In genomic region chr11:100574894-100575769, GRCh38 we compare ENCODE assay signal across 11 cellular contexts.
A peak's percentile ranks its signal among the peaks of the same experiment; 100 is the strongest.
DNase-seq lines count a peak whose midpoint lies in the region; ATAC-seq, FAIRE-seq and TF ChIP-seq lines count a peak whose summit lies in the region.
"Had no signal": no experiment of that assay in that cellular context is flagged by ENCODE, and none has a peak within 500 bp of the region (broad histone marks: within the 10 kb centered on the region; RNA-seq: fewer than 3 reads in every experiment).

No MANE protein-coding gene starts in this region.

- no peak overlapping the region for H2BK120ac ChIP-seq in mesenchymal stem cell (ENCODE audit: low read depth, low read length)

- H3K4me1 ChIP-seq in DOHH2 (ENCODE audit: control insufficient read depth, low read length): no peaks in the 10 kb centered on the region
- H3K4me1 ChIP-seq in mesenchymal stem cell (ENCODE audit: control insufficient read depth, insufficient read depth, low read depth, low read length): no peaks in the 10 kb centered on the region
- no peaks in the 10 kb centered on the region for H3K4me1 ChIP-seq in suprapubic skin

- H2BK15ac ChIP-seq in mesenchymal stem cell (ENCODE audit: low read depth, poor library complexity, severe bottlenecking): no peak overlapping the region

- H2AK5ac ChIP-seq in mesenchymal stem cell (ENCODE audit: low read length, severe bottlenecking): no peak overlapping the region

- no peaks in the 10 kb centered on the region for H4K20me1 ChIP-seq in DOHH2 (ENCODE audit: control insufficient read depth, insufficient read depth, low read depth, low read length)

- H3K4me3 ChIP-seq in DOHH2 (ENCODE audit: low read length) (no peak overlapping the region), bronchial epithelial cell (ENCODE audit: low read depth, low read length) (no peak overlapping the region), mesenchymal stem cell (ENCODE audit: insufficient read depth in 1 of 2, low read depth in 1 of 2, low read length in 2 of 2) (no peak overlapping the region), suprapubic skin (no peak overlapping the region)
- H3K4me3 ChIP-seq: thoracic aorta had no signal

- peaks cover 9% of the 10 kb centered on the region; the same call in 1 of the 2 replicates for H3K27me3 ChIP-seq in DOHH2 (ENCODE audit: control insufficient read depth, low read length)
- no peaks in the 10 kb centered on the region for H3K27me3 ChIP-seq in bronchial epithelial cell (ENCODE audit: control insufficient read depth, insufficient read depth, low read length)
- no peaks in the 10 kb centered on the region for H3K27me3 ChIP-seq in mesenchymal stem cell (ENCODE audit: control insufficient read depth in 1 of 2, insufficient read depth in 1 of 2, low read length in 2 of 2)
- H3K27me3 ChIP-seq in suprapubic skin: no peaks in the 10 kb centered on the region

- H3K4ac ChIP-seq in mesenchymal stem cell (ENCODE audit: low read depth in 1 of 2, low read length in 2 of 2): no peak overlapping the region

- H3K9me3 ChIP-seq in DOHH2 (ENCODE audit: control insufficient read depth, insufficient read depth, low read length) (no peaks in the 10 kb centered on the region), mesenchymal stem cell (ENCODE audit: control insufficient read depth, low read length) (no peaks in the 10 kb centered on the region), suprapubic skin (no peaks in the 10 kb centered on the region)
- H3K9me3 ChIP-seq: thoracic aorta had no signal

- no peaks in the 10 kb centered on the region for H3F3A ChIP-seq in DOHH2 (ENCODE audit: control insufficient read depth, insufficient read depth)

- DNase-seq in NCI-H146 treated with DMSO at 0.1 percent for 48 hours (lab: John Stamatoyannopoulos, UW; ENCODE audit: unreplicated experiment) (peak; percentile 47), bronchial epithelial cell (ENCODE audit: low read depth) (peak; percentile 61), mesenchymal stem cell (peak; percentile 55), HuH-7.5 (ENCODE audit: low spot score) (no peak), suprapubic skin (ENCODE audit: low spot score in 2 of 2) (no peak)
- no peak for DNase-seq in stimulated activated CD4-positive, alpha-beta T cell treated with anti-CD3 and anti-CD28 coated beads, Interleukin-2, amount 100 ng/mL, for 48 hours
- DNase-seq: MV-4-11; naive thymus-derived CD4-positive, alpha-beta T cell had no signal

- H3K9ac ChIP-seq in mesenchymal stem cell (ENCODE audit: low read length): no peak overlapping the region

- no peak overlapping the region for H4K8ac ChIP-seq in mesenchymal stem cell (ENCODE audit: low read length)

- no CpG with 5 or more reads among the region's 1 CpG for WGBS in mesenchymal stem cell
- WGBS in suprapubic skin: 58% methylated on average over 1 of the region's 1 CpG

- H4K91ac ChIP-seq in mesenchymal stem cell (ENCODE audit: low read length): no peak overlapping the region

- FAIRE-seq in bronchial epithelial cell (lab: Jason Lieb, UNC): no peak

- no peak overlapping the region for H2BK5ac ChIP-seq in mesenchymal stem cell (ENCODE audit: low read depth, low read length, poor library complexity, severe bottlenecking)

- peak; percentile 20 for TF ChIP-seq CTCF in DOHH2 (IDR thresholded peaks at IDR 0.05; ENCODE audit: low read depth, low read length, poor library complexity, severe bottlenecking)
- peak; percentile 10 for TF ChIP-seq CTCF in bronchial epithelial cell (IDR thresholded peaks at IDR 0.05; ENCODE audit: insufficient read depth, low read length, severe bottlenecking)
- no peak for TF ChIP-seq CTCF in suprapubic skin (IDR thresholded peaks at IDR 0.05)

- no peak overlapping the region for H2BK12ac ChIP-seq in mesenchymal stem cell (ENCODE audit: low read length in 2 of 2)

- TF ChIP-seq POLR2A in suprapubic skin (IDR thresholded peaks at IDR 0.05): no peak

- H3K4me2 ChIP-seq in DOHH2 (ENCODE audit: low read length) (no peak overlapping the region), mesenchymal stem cell (ENCODE audit: low read length, poor library complexity, severe bottlenecking) (no peak overlapping the region)

- no peaks in the 10 kb centered on the region for H3K9me2 ChIP-seq in DOHH2 (replicated peaks; ENCODE audit: control insufficient read depth, low read length)

- TF ChIP-seq EP300 in suprapubic skin (IDR thresholded peaks at IDR 0.05): no peak

- no peaks in the 10 kb centered on the region for H3K79me2 ChIP-seq in DOHH2 (ENCODE audit: control insufficient read depth, low read length)

- ATAC-seq in HG03159 (IDR thresholded peaks at IDR 0.05; ENCODE audit: unreplicated experiment): no peak
- ATAC-seq: naive thymus-derived CD4-positive, alpha-beta T cell had no signal

- H3K14ac ChIP-seq in mesenchymal stem cell (ENCODE audit: low read length in 2 of 2): no peak overlapping the region

- H3K79me1 ChIP-seq in mesenchymal stem cell (replicated peaks; ENCODE audit: low read length, poor library complexity, severe bottlenecking): no peaks in the 10 kb centered on the region

- H3K23ac ChIP-seq in mesenchymal stem cell (ENCODE audit: low read length in 2 of 2): no peak overlapping the region

- H3K27ac ChIP-seq in DOHH2 (ENCODE audit: low read depth, low read length): no peak overlapping the region
- H3K27ac ChIP-seq in mesenchymal stem cell (ENCODE audit: low read length, poor library complexity, severe bottlenecking): no peak overlapping the region
- no peak overlapping the region for H3K27ac ChIP-seq in suprapubic skin
- H3K27ac ChIP-seq: thoracic aorta had no signal

- no peaks in the 10 kb centered on the region for H3K36me3 ChIP-seq in DOHH2 (ENCODE audit: control insufficient read depth, low read length)
- H3K36me3 ChIP-seq in bronchial epithelial cell (ENCODE audit: control insufficient read depth, insufficient read depth, low read length): no peaks in the 10 kb centered on the region
- no peaks in the 10 kb centered on the region for H3K36me3 ChIP-seq in mesenchymal stem cell (ENCODE audit: control insufficient read depth in 1 of 2, insufficient read depth in 2 of 2, low read depth in 1 of 2, low read length in 2 of 2)
- H3K36me3 ChIP-seq in suprapubic skin: no peaks in the 10 kb centered on the region
- H3K36me3 ChIP-seq: thoracic aorta had no signal

- no peak overlapping the region for H3K18ac ChIP-seq in mesenchymal stem cell (ENCODE audit: low read depth in 1 of 2, low read length in 2 of 2)

- no peak overlapping the region for H2AFZ ChIP-seq in mesenchymal stem cell (ENCODE audit: low read depth, low read length)

Comparison
In these comparisons a context has a peak if more than half of its experiments do, and no peak if none do; other contexts are left out.
1. CTCF ChIP-seq: peak in DOHH2 (single experiment) and bronchial epithelial cell (single experiment); none in suprapubic skin (0 of 2).
2. DNase-seq: peak in NCI-H146 treated with DMSO at 0.1 percent for 48 hours (single experiment), bronchial epithelial cell (single experiment) and mesenchymal stem cell (single experiment); none in stimulated activated CD4-positive, alpha-beta T cell treated with anti-CD3 and anti-CD28 coated beads, Interleukin-2, amount 100 ng/mL, for 48 hours (0 of 2), HuH-7.5 (single experiment) and suprapubic skin (0 of 2).